Comparison of ENCODE assay signal across 20 cellular contexts in the genomic region with DNA sequence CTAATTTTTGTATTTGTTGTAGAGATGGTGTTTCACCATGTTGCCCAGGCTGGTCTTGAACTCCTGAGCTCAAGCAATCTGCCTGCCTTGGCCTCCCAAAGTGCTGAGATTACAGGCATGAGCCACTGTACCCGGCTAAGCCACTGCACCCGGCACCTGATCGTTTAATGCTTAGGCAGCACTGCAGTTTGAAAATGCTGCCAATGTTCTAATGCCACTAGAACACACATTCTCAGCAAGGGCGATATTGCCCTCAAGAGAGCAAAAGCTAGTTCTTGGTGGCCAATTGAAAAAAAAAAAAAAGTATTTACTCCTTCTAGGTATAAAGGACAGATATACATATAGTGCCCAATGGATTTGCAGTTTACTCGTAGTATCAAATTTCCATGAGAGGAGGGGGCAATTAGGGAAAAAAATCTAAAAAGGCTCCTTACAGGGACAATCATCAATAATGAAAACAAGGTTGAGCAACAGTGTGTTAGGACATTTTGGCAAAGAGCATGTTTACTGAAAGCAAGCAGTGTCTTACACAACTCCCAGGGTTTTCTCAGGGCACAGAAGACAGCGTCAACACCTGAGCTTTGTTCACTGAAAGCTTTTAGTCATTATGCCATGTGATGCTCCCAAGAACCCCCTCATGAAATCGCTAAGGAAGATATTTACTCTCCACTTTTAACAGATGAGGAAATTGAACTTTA.
DNase-seq lines count a peak whose midpoint lies in the region; ATAC-seq, FAIRE-seq and TF ChIP-seq lines count a peak whose summit lies in the region.
"Had no signal": no experiment of that assay in that cellular context is flagged by ENCODE, and none has a peak within 500 bp of the region (broad histone marks: within the 10 kb centered on the region; RNA-seq: fewer than 3 reads in every experiment).

No MANE protein-coding gene starts in this region.

- H3K36me3 Mint-ChIP-seq in Calu3 (ENCODE audit: insufficient read depth, unreplicated experiment) = no peaks in the 10 kb centered on the region
- H3K36me3 Mint-ChIP-seq: activated naive CD4-positive, alpha-beta T cell treated with anti-CD3 and anti-CD28 coated beads, Interleukin-2, amount 10 ng/mL, durations not matched to agents 7 days and 5 days had no signal

- peaks cover 16% of the 10 kb centered on the region for H3K4me1 ChIP-seq in PC-9 (replicated peaks; ENCODE audit: insufficient read depth)
- H3K4me1 ChIP-seq in osteoblast (ENCODE audit: insufficient read depth, low read length) = no peaks in the 10 kb centered on the region
- H3K4me1 ChIP-seq in HAP-1 = no peaks in the 10 kb centered on the region
- H3K4me1 ChIP-seq: heart right ventricle had no signal

- intact Hi-C loops in Calu3 (cut with micrococcal nuclease; ENCODE audit: unreplicated experiment) = no loop called here
- intact Hi-C loops in PC-9 (cut with micrococcal nuclease; ENCODE audit: unreplicated experiment) = no loop called here

- H3K36me3 ChIP-seq in PC-9 (ENCODE audit: low read depth) = no peaks in the 10 kb centered on the region
- H3K36me3 ChIP-seq in osteoblast (ENCODE audit: insufficient read depth, low read length) = no peaks in the 10 kb centered on the region
- no peaks in the 10 kb centered on the region for H3K36me3 ChIP-seq in HAP-1 (replicated peaks)
- H3K36me3 ChIP-seq: heart right ventricle, MG63, thoracic aorta had no signal

- H3K27me3 Mint-ChIP-seq in Calu3 (ENCODE audit: unreplicated experiment) = no peaks in the 10 kb centered on the region

- TF ChIP-seq CTCF in Calu3 (IDR thresholded peaks at IDR 0.05; ENCODE audit: unreplicated experiment) (no peak), PC-9 (conservative IDR thresholded peaks at IDR 0.05) (no peak), fibroblast of mammary gland (conservative IDR thresholded peaks at IDR 0.05; ENCODE audit: control insufficient read depth, insufficient read depth, low read depth, low read length) (no peak), osteoblast (IDR thresholded peaks at IDR 0.05; ENCODE audit: extremely low read depth, low read depth, low read length) (no peak), D721Med (IDR thresholded peaks at IDR 0.05; ENCODE audit: insufficient read depth, missing control alignments) (no peak)

- CTCF ChIA-PET in Calu3 (lab: Charles Lee) = interaction anchor here (0.7 to 1.3 kb wide), 4 partner anchors 20 to 240 kb away, joined by 3 to 4 read pairs (median 4); no protein-coding TSS in a partner anchor
- CTCF ChIA-PET in PC-9 (lab: Charles Lee) = no interaction called here

- in situ Hi-C loops in HAP-1 (cut with MboI; ENCODE audit: low sequenced_read_pairs) = no loop called here

- H3K4me3 ChIP-seq in PC-9 (no peak overlapping the region), fibroblast of mammary gland (ENCODE audit: control insufficient read depth, low read depth, low read length) (no peak overlapping the region), osteoblast (ENCODE audit: insufficient read depth, low read length) (no peak overlapping the region), HAP-1 (no peak overlapping the region)
- H3K4me3 ChIP-seq: heart right ventricle, MG63, thoracic aorta had no signal

- H3K4me3 Mint-ChIP-seq in Calu3 (ENCODE audit: low read depth, unreplicated experiment) = no peak overlapping the region
- H3K4me3 Mint-ChIP-seq: activated CD4-positive, alpha-beta T cell treated with anti-CD3 and anti-CD28 coated beads for 36 hours; activated naive CD4-positive, alpha-beta T cell treated with anti-CD3 and anti-CD28 coated beads, Interleukin-2, amount 10 ng/mL, durations not matched to agents 7 days and 5 days; central memory CD8-positive, alpha-beta T cell; T-helper 1 cell treated with Interleukin-12 subunit alpha and Interleukin-12 subunit beta and Interleukin-4 antibody, amounts not matched to agents 30 μg/mL and 1 μg/mL, for 36 hours had no signal

- H4K20me1 ChIP-seq in PC-9 (ENCODE audit: insufficient read depth) (no peaks in the 10 kb centered on the region), osteoblast (ENCODE audit: insufficient read depth, low read length) (no peaks in the 10 kb centered on the region)

- BruUV-seq in Calu3 (replicated peaks; lab: Mats Ljungman, UMichigan) (no TSS peak), PC-9 (replicated peaks; lab: Mats Ljungman, UMichigan) (no TSS peak)

- no peak for FAIRE-seq in D721Med (lab: Jason Lieb, UNC)
- FAIRE-seq: kidney had no signal

- no peaks in the 10 kb centered on the region for H3K9me2 ChIP-seq in PC-9 (ENCODE audit: insufficient read depth)

- H3K4me2 ChIP-seq in PC-9 (peak overlapping the region; percentile 53), osteoblast (ENCODE audit: insufficient read depth, low read length) (no peak overlapping the region)

- no peak overlapping the region for H3K27ac Mint-ChIP-seq in Calu3 (ENCODE audit: unreplicated experiment)
- H3K27ac Mint-ChIP-seq: activated CD4-positive, alpha-beta T cell treated with anti-CD3 and anti-CD28 coated beads for 36 hours; activated naive CD4-positive, alpha-beta T cell treated with anti-CD3 and anti-CD28 coated beads, Interleukin-2, amount 10 ng/mL, durations not matched to agents 7 days and 5 days; T-helper 1 cell treated with Interleukin-12 subunit alpha and Interleukin-12 subunit beta and Interleukin-4 antibody, amounts not matched to agents 30 μg/mL and 1 μg/mL, for 36 hours had no signal

- H3K9me3 Mint-ChIP-seq in Calu3 (ENCODE audit: low read depth, unreplicated experiment) = no peaks in the 10 kb centered on the region
- H3K9me3 Mint-ChIP-seq: activated naive CD4-positive, alpha-beta T cell treated with anti-CD3 and anti-CD28 coated beads, Interleukin-2, amount 10 ng/mL, durations not matched to agents 7 days and 5 days; central memory CD8-positive, alpha-beta T cell; T-helper 1 cell treated with Interleukin-12 subunit alpha and Interleukin-12 subunit beta and Interleukin-4 antibody, amounts not matched to agents 30 μg/mL and 1 μg/mL, for 36 hours had no signal

- no peaks in the 10 kb centered on the region for H3K27me3 ChIP-seq in PC-9 (ENCODE audit: insufficient read depth, low read depth)
- peaks cover 46% of the 10 kb centered on the region for H3K27me3 ChIP-seq in osteoblast (ENCODE audit: insufficient read depth, low read length)
- H3K27me3 ChIP-seq in HAP-1 (ENCODE audit: low read depth) = peaks cover 23% of the 10 kb centered on the region

- ATAC-seq in HG02642 (IDR thresholded peaks at IDR 0.05; ENCODE audit: poor library complexity, unreplicated experiment) = no peak
- ATAC-seq: activated CD4-positive, alpha-beta T cell treated with anti-CD3 and anti-CD28 coated beads for 36 hours had no signal

- DNase-seq in Calu3 = peak; percentile 27
- DNase-seq in PC-9 = peak in 1 of 2 experiments; percentile 92
- peak; percentile 91 for DNase-seq in fibroblast of mammary gland (ENCODE audit: low read depth)
- DNase-seq in osteoblast (ENCODE audit: insufficient read length, low spot score, missing footprints) = peak; percentile 14
- DNase-seq in D721Med (ENCODE audit: insufficient read length, low spot score) = no peak
- DNase-seq in HuH-7 (ENCODE audit: low spot score) = no peak
- DNase-seq in HAP-1 (ENCODE audit: low spot score in 2 of 2) = no peak
- DNase-seq: activated CD4-positive, alpha-beta T cell treated with anti-CD3 and anti-CD28 coated beads for 36 hours; activated CD8-positive, alpha-beta memory T cell treated with anti-CD3 and anti-CD28 coated beads, Interleukin-2, amount 50 U/mL, for 48 hours; activated naive CD4-positive, alpha-beta T cell treated with anti-CD3 and anti-CD28 coated beads, Interleukin-2, amount 10 ng/mL, durations not matched to agents 7 days and 5 days; heart right ventricle; kidney; MG63; NCI-H2081; NCI-H774; posterior cingulate gyrus had no signal

- H3K79me2 ChIP-seq in PC-9 (ENCODE audit: low read depth) (no peaks in the 10 kb centered on the region), osteoblast (ENCODE audit: insufficient read depth, low read length) (no peaks in the 10 kb centered on the region)

- POLR2A ChIA-PET in PC-9 (lab: Charles Lee; ENCODE audit: unreplicated experiment) = interaction anchor here (0.7 kb wide), 1 partner anchor 119 kb away, joined by 5 read pairs; no protein-coding TSS in a partner anchor

- no peak overlapping the region for H2AFZ ChIP-seq in PC-9
- H2AFZ ChIP-seq in osteoblast (ENCODE audit: low read length) = no peak overlapping the region

- H3K9me3 ChIP-seq in PC-9 (ENCODE audit: insufficient read depth, low read depth) (no peaks in the 10 kb centered on the region), osteoblast (ENCODE audit: low read depth, low read length) (no peaks in the 10 kb centered on the region), HAP-1 (no peaks in the 10 kb centered on the region)
- H3K9me3 ChIP-seq: heart right ventricle, MG63, thoracic aorta had no signal

- H3K4me1 Mint-ChIP-seq in Calu3 (ENCODE audit: low read depth, unreplicated experiment) = peaks cover 14% of the 10 kb centered on the region
- H3K4me1 Mint-ChIP-seq: activated CD4-positive, alpha-beta T cell treated with anti-CD3 and anti-CD28 coated beads for 36 hours; activated naive CD4-positive, alpha-beta T cell treated with anti-CD3 and anti-CD28 coated beads, Interleukin-2, amount 10 ng/mL, durations not matched to agents 7 days and 5 days; central memory CD8-positive, alpha-beta T cell had no signal

- peaks cover 16% of the 10 kb centered on the region for H3F3A ChIP-seq in PC-9 (ENCODE audit: insufficient read depth, low read depth)

- H3K27ac ChIP-seq in PC-9 = peak overlapping the region; percentile 17; the same call in 1 of the 2 replicates
- H3K27ac ChIP-seq in osteoblast (ENCODE audit: low read depth, low read length) = no peak overlapping the region
- H3K27ac ChIP-seq: heart right ventricle, thoracic aorta had no signal

Comparison
In these comparisons a context has a peak if more than half of its experiments do, and no peak if none do; other contexts are left out.
1. DNase-seq: peak in Calu3 (single experiment), fibroblast of mammary gland (single experiment) and osteoblast (single experiment); none in D721Med (single experiment), HuH-7 (single experiment) and HAP-1 (0 of 2).